ENCODE assay signal across 1 cellular context in the genomic region with DNA sequence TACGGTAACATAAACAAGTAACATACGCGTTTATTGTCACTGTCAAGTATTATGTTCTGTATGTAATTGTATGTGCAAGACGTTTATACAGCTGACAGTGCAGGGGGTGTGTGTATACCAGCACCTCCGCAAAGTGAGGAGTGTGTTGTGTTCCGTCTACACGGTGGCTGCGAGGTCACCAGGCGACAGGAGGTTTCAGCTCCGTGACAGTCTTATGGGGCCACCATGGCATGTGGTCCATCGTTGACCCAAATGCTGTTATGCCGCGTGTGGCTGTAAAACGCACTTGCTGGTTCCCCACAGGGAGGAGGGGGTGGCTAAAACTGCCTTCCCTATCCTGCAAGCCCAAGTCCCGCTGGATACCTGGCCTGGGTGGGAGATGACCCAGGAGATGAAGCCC.
TF ChIP-seq lines count a peak whose summit lies in the region.

No MANE protein-coding gene starts in this region.

TF ChIP-seq in K562, 482 proteins besides CTCF, POLR2A, EP300 and RAD21:
- TF ChIP-seq ZNF354B (CRISPR knock-in tag; IDR thresholded peaks at IDR 0.05) (no peak), XRCC5 (IDR thresholded peaks at IDR 0.05; ENCODE audit: low read depth, low read length) (no peak), SRSF1 (IDR thresholded peaks at IDR 0.05; ENCODE audit: low read depth, low read length) (no peak), ZNF436 (CRISPR knock-in tag; IDR thresholded peaks at IDR 0.05) (no peak), TARDBP (IDR thresholded peaks at IDR 0.05) (no peak), PHB2 (IDR thresholded peaks at IDR 0.05; ENCODE audit: low read depth) (no peak)
- TF ChIP-seq, protein P1, sequence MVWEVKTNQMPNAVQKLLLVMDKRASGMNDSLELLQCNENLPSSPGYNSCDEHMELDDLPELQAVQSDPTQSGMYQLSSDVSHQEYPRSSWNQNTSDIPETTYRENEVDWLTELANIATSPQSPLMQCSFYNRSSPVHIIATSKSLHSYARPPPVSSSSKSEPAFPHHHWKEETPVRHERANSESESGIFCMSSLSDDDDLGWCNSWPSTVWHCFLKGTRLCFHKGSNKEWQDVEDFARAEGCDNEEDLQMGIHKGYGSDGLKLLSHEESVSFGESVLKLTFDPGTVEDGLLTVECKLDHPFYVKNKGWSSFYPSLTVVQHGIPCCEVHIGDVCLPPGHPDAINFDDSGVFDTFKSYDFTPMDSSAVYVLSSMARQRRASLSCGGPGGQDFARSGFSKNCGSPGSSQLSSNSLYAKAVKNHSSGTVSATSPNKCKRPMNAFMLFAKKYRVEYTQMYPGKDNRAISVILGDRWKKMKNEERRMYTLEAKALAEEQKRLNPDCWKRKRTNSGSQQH (CRISPR knock-in tag; IDR thresholded peaks at IDR 0.05) = no peak
- TF ChIP-seq, protein P2, sequence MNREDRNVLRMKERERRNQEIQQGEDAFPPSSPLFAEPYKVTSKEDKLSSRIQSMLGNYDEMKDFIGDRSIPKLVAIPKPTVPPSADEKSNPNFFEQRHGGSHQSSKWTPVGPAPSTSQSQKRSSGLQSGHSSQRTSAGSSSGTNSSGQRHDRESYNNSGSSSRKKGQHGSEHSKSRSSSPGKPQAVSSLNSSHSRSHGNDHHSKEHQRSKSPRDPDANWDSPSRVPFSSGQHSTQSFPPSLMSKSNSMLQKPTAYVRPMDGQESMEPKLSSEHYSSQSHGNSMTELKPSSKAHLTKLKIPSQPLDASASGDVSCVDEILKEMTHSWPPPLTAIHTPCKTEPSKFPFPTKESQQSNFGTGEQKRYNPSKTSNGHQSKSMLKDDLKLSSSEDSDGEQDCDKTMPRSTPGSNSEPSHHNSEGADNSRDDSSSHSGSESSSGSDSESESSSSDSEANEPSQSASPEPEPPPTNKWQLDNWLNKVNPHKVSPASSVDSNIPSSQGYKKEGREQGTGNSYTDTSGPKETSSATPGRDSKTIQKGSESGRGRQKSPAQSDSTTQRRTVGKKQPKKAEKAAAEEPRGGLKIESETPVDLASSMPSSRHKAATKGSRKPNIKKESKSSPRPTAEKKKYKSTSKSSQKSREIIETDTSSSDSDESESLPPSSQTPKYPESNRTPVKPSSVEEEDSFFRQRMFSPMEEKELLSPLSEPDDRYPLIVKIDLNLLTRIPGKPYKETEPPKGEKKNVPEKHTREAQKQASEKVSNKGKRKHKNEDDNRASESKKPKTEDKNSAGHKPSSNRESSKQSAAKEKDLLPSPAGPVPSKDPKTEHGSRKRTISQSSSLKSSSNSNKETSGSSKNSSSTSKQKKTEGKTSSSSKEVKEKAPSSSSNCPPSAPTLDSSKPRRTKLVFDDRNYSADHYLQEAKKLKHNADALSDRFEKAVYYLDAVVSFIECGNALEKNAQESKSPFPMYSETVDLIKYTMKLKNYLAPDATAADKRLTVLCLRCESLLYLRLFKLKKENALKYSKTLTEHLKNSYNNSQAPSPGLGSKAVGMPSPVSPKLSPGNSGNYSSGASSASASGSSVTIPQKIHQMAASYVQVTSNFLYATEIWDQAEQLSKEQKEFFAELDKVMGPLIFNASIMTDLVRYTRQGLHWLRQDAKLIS (CRISPR knock-in tag; IDR thresholded peaks at IDR 0.05) = no peak
TF ChIP-seq in K562: peak in this region for 0.
